In the genomic region with DNA sequence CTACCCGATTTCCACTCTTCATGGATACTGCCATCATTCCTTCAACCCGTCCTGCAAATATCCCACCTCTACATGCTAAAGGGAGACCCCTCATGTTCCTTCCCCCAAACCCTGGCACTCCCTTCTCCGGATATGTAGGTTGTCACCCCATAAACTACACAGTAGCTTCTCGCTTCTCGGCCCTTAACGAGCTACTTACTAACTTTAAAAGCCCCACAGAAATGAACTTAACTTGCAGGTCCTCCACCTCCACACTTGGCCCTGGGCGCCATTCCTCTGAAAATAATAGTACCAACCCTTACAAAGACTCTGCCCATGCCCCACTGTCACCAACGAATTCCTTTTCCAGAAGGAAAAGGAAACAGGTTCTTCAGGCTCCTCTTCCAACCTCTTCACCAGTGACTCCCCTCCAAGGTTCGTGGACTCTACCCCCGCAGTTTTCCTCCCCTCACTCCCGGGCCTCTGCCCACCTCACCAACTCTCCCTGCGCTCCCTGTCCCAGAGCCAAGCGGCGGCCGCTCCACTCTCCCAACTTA, we compare ENCODE assay signal across 8 cellular contexts. TPM values are rescaled to one million over a fixed set of nuclear protein-coding genes. Genes with fewer than 3 reads are reported as not detected.
DNase-seq lines count a peak whose midpoint lies in the region; ATAC-seq and TF ChIP-seq lines count a peak whose summit lies in the region.

No MANE protein-coding gene starts in this region.

- H3K36me3 Mint-ChIP-seq in activated naive CD4-positive, alpha-beta T cell treated with anti-CD3 and anti-CD28 coated beads, Interleukin-2, amount 50 U/mL, for 24 hours: peaks cover 2% of the 10 kb centered on the region
- peaks cover 29% of the 10 kb centered on the region for H3K36me3 Mint-ChIP-seq in type B pancreatic cell

- peak overlapping the region; percentile 99 for H3K4me3 Mint-ChIP-seq in activated naive CD4-positive, alpha-beta T cell treated with anti-CD3 and anti-CD28 coated beads, Interleukin-2, amount 50 U/mL, for 24 hours
- peak overlapping the region; percentile 100 for H3K4me3 Mint-ChIP-seq in type B pancreatic cell

- no peaks in the 10 kb centered on the region for H3K27me3 Mint-ChIP-seq in activated naive CD4-positive, alpha-beta T cell treated with anti-CD3 and anti-CD28 coated beads, Interleukin-2, amount 50 U/mL, for 24 hours
- H3K27me3 Mint-ChIP-seq in type B pancreatic cell: no peaks in the 10 kb centered on the region

- intact Hi-C loops in lower leg skin (cut with DNase I; ENCODE audit: low total_unique reads): no loop called here

- TF ChIP-seq CTCF in astrocyte of the cerebellum (IDR thresholded peaks at IDR 0.05; ENCODE audit: low read depth, low read length, missing control alignments) (no peak), lower leg skin (IDR thresholded peaks at IDR 0.05) (no peak), type B pancreatic cell (conservative IDR thresholded peaks at IDR 0.05) (no peak)

- ATAC-seq in HG03520 (IDR thresholded peaks at IDR 0.05; ENCODE audit: unreplicated experiment): no peak
- ATAC-seq in GM18505 (IDR thresholded peaks at IDR 0.05; ENCODE audit: unreplicated experiment): no peak

- in situ Hi-C loops in astrocyte of the cerebellum (cut with HindIII; ENCODE audit: low sequenced_read_pairs): no loop called here

- H3K27ac Mint-ChIP-seq in activated naive CD4-positive, alpha-beta T cell treated with anti-CD3 and anti-CD28 coated beads, Interleukin-2, amount 50 U/mL, for 24 hours: peak overlapping the region; percentile 97
- H3K27ac Mint-ChIP-seq in type B pancreatic cell: peak overlapping the region; percentile 94

- WGBS in lower leg skin, 2 donors: 1 to 3% methylated on average over 15 of the region's 15 CpGs

- peak overlapping the region; percentile 90 for H3K4me3 ChIP-seq in astrocyte of the cerebellum (ENCODE audit: low read depth, low read length)
- H3K4me3 ChIP-seq in lower leg skin (ENCODE audit: low read depth, poor library complexity, severe bottlenecking): peak overlapping the region; percentile 94

- no peak for DNase-seq in activated naive CD4-positive, alpha-beta T cell (lab: John Stamatoyannopoulos, UW)
- DNase-seq in astrocyte of the cerebellum (ENCODE audit: low read depth) (no peak), lower leg skin (ENCODE audit: low spot score in 2 of 2) (no peak), type B pancreatic cell (ENCODE audit: extremely low spot score, unreplicated experiment) (no peak), EL (no peak)

- TF ChIP-seq POLR2A in lower leg skin (IDR thresholded peaks at IDR 0.05) (no peak), GM18505 (IDR thresholded peaks at IDR 0.05; ENCODE audit: borderline replicate concordance, extremely low read depth, insufficient read depth, insufficient read length) (no peak)

- H3K9me3 Mint-ChIP-seq in activated naive CD4-positive, alpha-beta T cell treated with anti-CD3 and anti-CD28 coated beads, Interleukin-2, amount 50 U/mL, for 24 hours: no peaks in the 10 kb centered on the region
- no peaks in the 10 kb centered on the region for H3K9me3 Mint-ChIP-seq in type B pancreatic cell

- H3K4me1 Mint-ChIP-seq in activated naive CD4-positive, alpha-beta T cell treated with anti-CD3 and anti-CD28 coated beads, Interleukin-2, amount 50 U/mL, for 24 hours: peaks cover 38% of the 10 kb centered on the region
- peaks cover 26% of the 10 kb centered on the region for H3K4me1 Mint-ChIP-seq in type B pancreatic cell (ENCODE audit: unreplicated experiment)

RNA-seq across cellular contexts. Expression of a gene that starts 1.2 kb away (rescaled TPM):
- total RNA-seq in lower leg skin (10 to 100 TPM; 47.3 to 59.0 (median 52.4) TPM), type B pancreatic cell (ENCODE audit: low replicate concordance) (67.6 and 67.7 TPM in 2 replicates)
